In the genomic region with DNA sequence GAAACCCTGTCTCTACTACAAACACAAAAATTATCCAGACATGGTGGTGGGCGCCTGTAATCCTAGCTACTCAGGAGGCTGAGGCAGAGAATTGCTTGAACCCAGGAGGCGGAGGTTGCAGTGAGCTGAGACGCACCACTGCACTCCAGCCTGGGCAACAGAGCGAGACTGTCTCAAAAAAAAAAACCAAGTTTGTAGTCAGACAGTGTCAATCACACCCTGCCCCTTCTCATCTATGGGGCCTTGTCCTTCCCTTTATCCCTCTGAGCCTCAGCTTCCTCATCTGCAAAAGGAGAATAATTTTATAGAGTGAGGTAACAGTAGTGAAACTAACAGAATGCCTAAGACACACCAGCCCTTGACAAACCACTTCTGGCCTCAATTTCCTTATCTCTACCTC, we compare ENCODE assay signal across 9 cellular contexts. TPM values are rescaled to one million over a fixed set of nuclear protein-coding genes. Genes with fewer than 3 reads are reported as not detected.
DNase-seq lines count a peak whose midpoint lies in the region; ATAC-seq and TF ChIP-seq lines count a peak whose summit lies in the region.
"Not testable (repeated sequence)": the region's sequence is repeated elsewhere in the genome, so short reads cannot be mapped to it uniquely, and the experiment has no call there.
"Had no signal": no experiment of that assay in that cellular context is flagged by ENCODE, and none has a peak within 500 bp of the region (broad histone marks: within the 10 kb centered on the region; RNA-seq: fewer than 3 reads in every experiment).

No MANE protein-coding gene starts in this region.

- not testable (repeated sequence) for H3K4me3 Mint-ChIP-seq in Calu3 (ENCODE audit: low read depth, unreplicated experiment); osteocyte (ENCODE audit: unreplicated experiment)
- H3K4me3 Mint-ChIP-seq in activated naive CD4-positive, alpha-beta T cell treated with anti-CD3 and anti-CD28 coated beads for 36 hours = peak overlapping the region; percentile 68

- H3K4me1 Mint-ChIP-seq in Calu3 (ENCODE audit: low read depth, unreplicated experiment) = peaks cover 59% of the 10 kb centered on the region
- H3K4me1 Mint-ChIP-seq in activated naive CD4-positive, alpha-beta T cell treated with anti-CD3 and anti-CD28 coated beads for 36 hours (ENCODE audit: low read depth) = peaks cover 83% of the 10 kb centered on the region
- peaks cover 91% of the 10 kb centered on the region for H3K4me1 Mint-ChIP-seq in osteocyte (ENCODE audit: unreplicated experiment)

- not testable (repeated sequence) for H3K4me3 ChIP-seq in SK-N-SH (ENCODE audit: low read depth in 2 of 2, low read length in 1 of 2); duodenal mucosa (ENCODE audit: low read depth in 1 of 2, low read length in 2 of 2); thoracic aorta

- H3K27ac Mint-ChIP-seq in Calu3 (ENCODE audit: unreplicated experiment) (peak overlapping the region; percentile 67), osteocyte (ENCODE audit: unreplicated experiment) (peak overlapping the region; percentile 100)
- H3K27ac Mint-ChIP-seq in activated naive CD4-positive, alpha-beta T cell treated with anti-CD3 and anti-CD28 coated beads for 36 hours = peak overlapping the region; percentile 99

- H3K9me2 ChIP-seq in SK-N-SH = not testable (repeated sequence)

- H3K79me2 ChIP-seq in SK-N-SH (ENCODE audit: insufficient read depth) = peaks cover 93% of the 10 kb centered on the region

- not testable (repeated sequence) for H3K9me3 ChIP-seq in SK-N-SH; duodenal mucosa (ENCODE audit: control insufficient read depth in 1 of 2, low read length in 2 of 2); thoracic aorta

- not testable (repeated sequence) for TF ChIP-seq EP300 in SK-N-SH (IDR thresholded peaks at IDR 0.05; ENCODE audit: borderline replicate concordance in 1 of 2, low read depth in 1 of 2, low read length in 1 of 2)

- not testable (repeated sequence) for BruUV-seq in Calu3 (replicated peaks; lab: Mats Ljungman, UMichigan)

- peaks cover 48% of the 10 kb centered on the region for H3F3A ChIP-seq in SK-N-SH (replicated peaks; ENCODE audit: insufficient read depth)

- H3K4me1 ChIP-seq in SK-N-SH (ENCODE audit: control insufficient read depth in 1 of 2, insufficient read depth in 2 of 2, low read depth in 1 of 2, low read length in 1 of 2) = peaks cover 84 to 91% of the 10 kb centered on the region in 2 experiments; a peak in 3 of 4 replicates
- peaks cover 86 to 93% of the 10 kb centered on the region in 2 donors for H3K4me1 ChIP-seq in duodenal mucosa (ENCODE audit: control insufficient read depth in 1 of 2, insufficient read depth in 2 of 2, low read length in 2 of 2)
- H3K4me1 ChIP-seq in thoracic aorta (ENCODE audit: control insufficient read depth in 1 of 2, low read depth in 2 of 2) = peaks cover 86 to 95% of the 10 kb centered on the region in 2 donors

- POLR2A ChIA-PET in SK-N-SH (lab: Yijun Ruan, JAX) = interaction anchor here (0.6 to 1.0 kb wide), 2 partner anchors 11 to 135 kb away, joined by 3 to 4 read pairs; a partner anchor contains a TSS

- H3K27ac ChIP-seq in SK-N-SH (ENCODE audit: low read depth in 2 of 2, low read length in 1 of 2) (peak overlapping the region; percentile 23 to 100; a peak in 2 of 4 replicates), duodenal mucosa (ENCODE audit: low read depth, low read length) (peak overlapping the region; percentile 61), thoracic aorta (peak overlapping the region; percentile 95 to 96)

- not testable (repeated sequence) for DNase-seq in Calu3; SK-N-SH; activated naive CD4-positive, alpha-beta T cell treated with anti-CD3 and anti-CD28 coated beads for 36 hours; osteocyte (ENCODE audit: extremely low spot score, unreplicated experiment); thoracic aorta (ENCODE audit: low spot score)
- DNase-seq in Kasumi-1 (lab: John Stamatoyannopoulos, UW) = peak; percentile 13 to 28
- DNase-seq in left kidney (ENCODE audit: low read depth, low spot score) = peak; percentile 48

- CTCF ChIA-PET in Calu3 (lab: Charles Lee) = not testable (repeated sequence)
- CTCF ChIA-PET in SK-N-SH (lab: Yijun Ruan, JAX) = interaction anchor here (1.7 kb wide), 1 partner anchor 42 kb away, joined by 4 read pairs; a partner anchor contains a TSS
- CTCF ChIA-PET in activated naive CD4-positive, alpha-beta T cell treated with anti-CD3 and anti-CD28 coated beads for 36 hours (lab: Charles Lee) = interaction anchor here (1.0 to 3.4 kb wide), 2 partner anchors 20 to 225 kb away, joined by 3 to 14 read pairs; no protein-coding TSS in a partner anchor

- TF ChIP-seq RAD21 in SK-N-SH (IDR thresholded peaks at IDR 0.05; ENCODE audit: low read length) = not testable (repeated sequence)

- TF ChIP-seq CTCF in Calu3 (IDR thresholded peaks at IDR 0.05; ENCODE audit: unreplicated experiment); SK-N-SH (IDR thresholded peaks at IDR 0.05); osteocyte (IDR thresholded peaks at IDR 0.05); thoracic aorta (IDR thresholded peaks at IDR 0.05): not testable (repeated sequence)

- H3K36me3 Mint-ChIP-seq in Calu3 (ENCODE audit: insufficient read depth, unreplicated experiment) = peaks cover 85% of the 10 kb centered on the region
- H3K36me3 Mint-ChIP-seq in activated naive CD4-positive, alpha-beta T cell treated with anti-CD3 and anti-CD28 coated beads for 36 hours (ENCODE audit: low read depth) = peaks cover 15% of the 10 kb centered on the region
- H3K36me3 Mint-ChIP-seq in osteocyte (ENCODE audit: unreplicated experiment) = not testable (repeated sequence)

- intact Hi-C loops in Calu3 (cut with micrococcal nuclease; ENCODE audit: unreplicated experiment) = not testable (repeated sequence)
- intact Hi-C loops in activated naive CD4-positive, alpha-beta T cell treated with anti-CD3 and anti-CD28 coated beads for 36 hours (cut with micrococcal nuclease) = loop anchor here (1.0 to 5.0 kb wide), 2 partner anchors 125 to 182 kb away; a partner anchor contains a TSS

- ATAC-seq in thoracic aorta (ENCODE audit: insufficient number of reproducible peaks, low FRiP score, low read depth) = not testable (repeated sequence)

- H3K27me3 Mint-ChIP-seq in Calu3 (ENCODE audit: unreplicated experiment); activated naive CD4-positive, alpha-beta T cell treated with anti-CD3 and anti-CD28 coated beads for 36 hours (ENCODE audit: low read depth); osteocyte (ENCODE audit: unreplicated experiment): not testable (repeated sequence)

- peak overlapping the region; percentile 89 for H3K4me2 ChIP-seq in SK-N-SH

- H3K9ac ChIP-seq in SK-N-SH (peak overlapping the region; percentile 51; the same call in 1 of the 2 replicates), duodenal mucosa (ENCODE audit: low read depth in 1 of 2, low read length in 2 of 2) (peak overlapping the region in 1 of 2 donors; percentile 24)

- 98% methylated on average over 4 of the region's 4 CpGs for WGBS in SK-N-SH (ENCODE audit: low lambda C conversion rate)

- not testable (repeated sequence) for H2AFZ ChIP-seq in SK-N-SH (ENCODE audit: low read depth)

- H4K20me1 ChIP-seq in SK-N-SH (ENCODE audit: insufficient read depth) = not testable (repeated sequence)

- H3K27me3 ChIP-seq in SK-N-SH (ENCODE audit: insufficient read depth); duodenal mucosa (ENCODE audit: control insufficient read depth in 1 of 2, insufficient read depth in 2 of 2, low read length in 2 of 2); thoracic aorta (replicated peaks; ENCODE audit: insufficient read depth): not testable (repeated sequence)

- H3K36me3 ChIP-seq in SK-N-SH (replicated peaks in 1 of 2; ENCODE audit: control insufficient read depth in 1 of 2, insufficient read depth in 2 of 2, low read length in 1 of 2); duodenal mucosa (ENCODE audit: control insufficient read depth in 1 of 2, insufficient read depth in 2 of 2, low read length in 2 of 2); thoracic aorta: not testable (repeated sequence)

- H3K9me3 Mint-ChIP-seq in Calu3 (ENCODE audit: low read depth, unreplicated experiment); activated naive CD4-positive, alpha-beta T cell treated with anti-CD3 and anti-CD28 coated beads for 36 hours; osteocyte (ENCODE audit: unreplicated experiment): not testable (repeated sequence)

RNA-seq across cellular contexts. Expression of a gene that starts 10.8 kb away (rescaled TPM):
- total RNA-seq in Calu3 (2022) = 57.9 and 68.4 TPM in 2 replicates
- 4.5 and 12.1 TPM in 2 replicates for polyA plus RNA-seq in SK-N-SH (2012; rRNA removed)
- polyA plus RNA-seq in SK-N-SH (2012; cell fraction: cytosol; rRNA removed) = 4.6 and 8.6 TPM in 2 replicates
- polyA plus RNA-seq in SK-N-SH (2012; cell fraction: nucleus; rRNA removed) = 21.7 and 24.0 TPM in 2 replicates
- 10 to 100 TPM; 33.3 to 36.1 TPM for total RNA-seq in activated naive CD4-positive, alpha-beta T cell treated with anti-CD3 and anti-CD28 coated beads for 36 hours
- total RNA-seq in osteocyte = 115 and 122 TPM in 2 replicates
- 10 to 100 TPM; 28.6 to 68.8 TPM for total RNA-seq in thoracic aorta

RNA-seq across cellular contexts. Expression of a gene that starts 31.3 kb away (rescaled TPM):
- total RNA-seq in Calu3 (2022) = not detected in 2 replicates
- polyA plus RNA-seq in SK-N-SH (2012; rRNA removed) = 0.02 TPM in 1 of 2 replicates, not detected in the other
- not detected in 2 replicates for polyA plus RNA-seq in SK-N-SH (2012; cell fraction: cytosol; rRNA removed)
- not detected in 2 replicates for polyA plus RNA-seq in SK-N-SH (2012; cell fraction: nucleus; rRNA removed)
- 10 to 100 TPM; 25.6 to 26.1 TPM for total RNA-seq in activated naive CD4-positive, alpha-beta T cell treated with anti-CD3 and anti-CD28 coated beads for 36 hours
- total RNA-seq in osteocyte = not detected in 2 replicates
- total RNA-seq in thoracic aorta = not detected

RNA-seq across cellular contexts. Expression of a gene that starts 41.1 kb away (rescaled TPM):
- total RNA-seq in Calu3 (2022) (3.5 and 5.2 TPM in 2 replicates), osteocyte (0.42 and 0.86 TPM in 2 replicates), thoracic aorta (not detected)
- polyA plus RNA-seq in SK-N-SH (2012; rRNA removed) = 0.15 and 0.21 TPM in 2 replicates
- polyA plus RNA-seq in SK-N-SH (2012; cell fraction: cytosol; rRNA removed) = 0.13 and 0.16 TPM in 2 replicates
- polyA plus RNA-seq in SK-N-SH (2012; cell fraction: nucleus; rRNA removed) = 0.14 and 0.38 TPM in 2 replicates
- total RNA-seq in activated naive CD4-positive, alpha-beta T cell treated with anti-CD3 and anti-CD28 coated beads for 36 hours = under 1 TPM; 0.25 to 0.45 TPM

RNA-seq across cellular contexts. Expression of a gene that starts 56.6 kb away (rescaled TPM):
- total RNA-seq in Calu3 (2022) (not detected in 2 replicates), osteocyte (not detected in 2 replicates), thoracic aorta (not detected)
- not detected in 2 replicates for polyA plus RNA-seq in SK-N-SH (2012; rRNA removed)
- polyA plus RNA-seq in SK-N-SH (2012; cell fraction: cytosol; rRNA removed) = not detected in 2 replicates
- not detected in 2 replicates for polyA plus RNA-seq in SK-N-SH (2012; cell fraction: nucleus; rRNA removed)
- total RNA-seq in activated naive CD4-positive, alpha-beta T cell treated with anti-CD3 and anti-CD28 coated beads for 36 hours = not detected
- polyA plus RNA-seq: adipose tissue had no signal

Comparison
In these comparisons a context has a peak if more than half of its experiments do, and no peak if none do; other contexts are left out.
1. RNA of a gene that starts 31.3 kb away (total RNA-seq): 25.6 to 26.1 TPM in activated naive CD4-positive, alpha-beta T cell treated with anti-CD3 and anti-CD28 coated beads for 36 hours; not detected in thoracic aorta, not detected in osteocyte and not detected in Calu3; every median in the first group is over 10 times any median in the second.
2. Peak in every context shown above with its lines, with median percentiles within 50 percentile points of each other: H3K27ac Mint-ChIP-seq and H3K27ac ChIP-seq.